Comparison of ENCODE assay signal across 10 cellular contexts in genomic region chr1:156675715-156676311, GRCh38. TPM values are rescaled to one million over a fixed set of nuclear protein-coding genes. Genes with fewer than 3 reads are reported as not detected.
DNase-seq lines count a peak whose midpoint lies in the region; ATAC-seq and TF ChIP-seq lines count a peak whose summit lies in the region.
"Had no signal": no experiment of that assay in that cellular context is flagged by ENCODE, and none has a peak within 500 bp of the region (broad histone marks: within the 10 kb centered on the region; RNA-seq: fewer than 3 reads in every experiment).

No MANE protein-coding gene starts in this region.

- peaks cover 29% of the 10 kb centered on the region for H3K27me3 Mint-ChIP-seq in glutamatergic neuron (ENCODE audit: unreplicated experiment)

- DNase-seq in BE2C: peak; percentile 84
- DNase-seq in SHP77 (lab: John Stamatoyannopoulos, UW): peak; percentile 68 to 72
- DNase-seq in glutamatergic neuron: peak; percentile 73
- peak; percentile 83 for DNase-seq in osteoblast (ENCODE audit: insufficient read length, low spot score, missing footprints)
- DNase-seq in DMS79 treated with DMSO at 0.1 percent for 48 hours (lab: John Stamatoyannopoulos, UW): no peak
- no peak for DNase-seq in inferior parietal cortex (ENCODE audit: extremely low spot score)
- DNase-seq: activated CD4-positive, alpha-beta T cell treated with anti-CD3 and anti-CD28 coated beads, Interleukin-2, amount 50 U/mL, for 4 hours had no signal

- no peaks in the 10 kb centered on the region for H3K27me3 ChIP-seq in BE2C
- H3K27me3 ChIP-seq in osteoblast (ENCODE audit: insufficient read depth, low read length): peaks cover 21% of the 10 kb centered on the region

- H4K20me1 ChIP-seq in osteoblast (ENCODE audit: insufficient read depth, low read length): no peaks in the 10 kb centered on the region

- H3K4me1 ChIP-seq in BE2C (peaks cover 15% of the 10 kb centered on the region), osteoblast (ENCODE audit: insufficient read depth, low read length) (peaks cover 16% of the 10 kb centered on the region)

- H3K27ac ChIP-seq in osteoblast (ENCODE audit: low read depth, low read length): no peak overlapping the region

- H3K4me3 ChIP-seq in BE2C (ENCODE audit: low read depth, low read length) (peak overlapping the region; percentile 38), osteoblast (ENCODE audit: insufficient read depth, low read length) (peak overlapping the region; percentile 68)

- H3K4me2 ChIP-seq in osteoblast (ENCODE audit: insufficient read depth, low read length): peak overlapping the region; percentile 97

- H3K4me1 Mint-ChIP-seq in glutamatergic neuron (ENCODE audit: low read depth, unreplicated experiment): peaks cover 45% of the 10 kb centered on the region

- ATAC-seq in HG02642 (IDR thresholded peaks at IDR 0.05; ENCODE audit: poor library complexity, unreplicated experiment) (no peak), HG03439 (IDR thresholded peaks at IDR 0.05; ENCODE audit: unreplicated experiment) (no peak)

- H3K36me3 ChIP-seq in BE2C (no peaks in the 10 kb centered on the region), osteoblast (ENCODE audit: insufficient read depth, low read length) (no peaks in the 10 kb centered on the region)

- H3K79me2 ChIP-seq in osteoblast (ENCODE audit: insufficient read depth, low read length): no peaks in the 10 kb centered on the region

- H3K27ac Mint-ChIP-seq in glutamatergic neuron (ENCODE audit: unreplicated experiment): peak overlapping the region; percentile 97

- no peak for TF ChIP-seq CTCF in BE2C (IDR thresholded peaks at IDR 0.05; ENCODE audit: low read depth, low read length)
- TF ChIP-seq CTCF in glutamatergic neuron (IDR thresholded peaks at IDR 0.05; ENCODE audit: partially characterized antibody, unreplicated experiment): no peak
- no peak for TF ChIP-seq CTCF in osteoblast (IDR thresholded peaks at IDR 0.05; ENCODE audit: extremely low read depth, low read depth, low read length)

- peaks cover 16% of the 10 kb centered on the region for H3K36me3 Mint-ChIP-seq in glutamatergic neuron (ENCODE audit: unreplicated experiment)

- peaks cover 37% of the 10 kb centered on the region for H3K9me3 Mint-ChIP-seq in glutamatergic neuron (ENCODE audit: unreplicated experiment)

- H3K9me3 ChIP-seq in BE2C: no peaks in the 10 kb centered on the region
- H3K9me3 ChIP-seq in osteoblast (ENCODE audit: low read depth, low read length): no peaks in the 10 kb centered on the region

- H3K4me3 Mint-ChIP-seq in glutamatergic neuron (ENCODE audit: unreplicated experiment): peak overlapping the region; percentile 97

- H2AFZ ChIP-seq in osteoblast (ENCODE audit: low read length): peak overlapping the region; percentile 51

RNA-seq across cellular contexts. Expression of gene NES, which starts 1.4 kb away (rescaled TPM):
- 22.3 TPM for polyA plus RNA-seq in BE2C (2012; ENCODE audit: insufficient read depth, insufficient read length, low read depth)
- total RNA-seq in glutamatergic neuron (ENCODE audit: unreplicated experiment) (375 TPM), osteoblast (0.36 and 1.5 TPM in 2 replicates)

RNA-seq across cellular contexts. Expression of gene CRABP2, which starts 29.6 kb away (rescaled TPM):
- polyA plus RNA-seq in BE2C (2012; ENCODE audit: insufficient read depth, insufficient read length, low read depth): 39.0 TPM
- 2.4 TPM for total RNA-seq in glutamatergic neuron (ENCODE audit: unreplicated experiment)
- total RNA-seq in osteoblast: 9.1 and 16.6 TPM in 2 replicates
- total RNA-seq: dermis microvascular lymphatic vessel endothelial cell had no signal

RNA-seq across cellular contexts. Expression of gene BCAN, which starts 33.9 kb away (rescaled TPM):
- polyA plus RNA-seq in BE2C (2012; ENCODE audit: insufficient read depth, insufficient read length, low read depth): 7.8 TPM
- 10.3 TPM for total RNA-seq in glutamatergic neuron (ENCODE audit: unreplicated experiment)
- total RNA-seq in osteoblast: not detected in 2 replicates
- total RNA-seq: dermis microvascular lymphatic vessel endothelial cell had no signal

RNA-seq across cellular contexts. Expression of gene METTL25B, which starts 52.5 kb away (rescaled TPM):
- polyA plus RNA-seq in BE2C (2012; ENCODE audit: insufficient read depth, insufficient read length, low read depth): 47.1 TPM
- total RNA-seq in glutamatergic neuron (ENCODE audit: unreplicated experiment): 27.1 TPM
- 8.3 and 12.7 TPM in 2 replicates for total RNA-seq in osteoblast

RNA-seq across cellular contexts. Expression of gene ISG20L2, which starts 52.8 kb away (rescaled TPM):
- polyA plus RNA-seq in BE2C (2012; ENCODE audit: insufficient read depth, insufficient read length, low read depth): 100 TPM
- total RNA-seq in glutamatergic neuron (ENCODE audit: unreplicated experiment) (32.6 TPM), osteoblast (16.8 and 21.0 TPM in 2 replicates)

Comparison
In these comparisons a context has a peak if more than half of its experiments do, and no peak if none do; other contexts are left out.
1. DNase-seq: peak in BE2C (single experiment), SHP77 (2 of 2), glutamatergic neuron (single experiment) and osteoblast (single experiment); none in DMS79 treated with DMSO at 0.1 percent for 48 hours (single experiment) and inferior parietal cortex (single experiment).
2. RNA of gene NES, which starts 1.4 kb away (total RNA-seq): 375 TPM in glutamatergic neuron (single experiment); 0.36 to 1.5 TPM in osteoblast; every median in the first group is over 100 times any median in the second.
3. RNA of gene BCAN, which starts 33.9 kb away (total RNA-seq): 10.3 TPM in glutamatergic neuron (single experiment); not detected in osteoblast; every median in the first group is over 10 times any median in the second.